In the genomic region with DNA sequence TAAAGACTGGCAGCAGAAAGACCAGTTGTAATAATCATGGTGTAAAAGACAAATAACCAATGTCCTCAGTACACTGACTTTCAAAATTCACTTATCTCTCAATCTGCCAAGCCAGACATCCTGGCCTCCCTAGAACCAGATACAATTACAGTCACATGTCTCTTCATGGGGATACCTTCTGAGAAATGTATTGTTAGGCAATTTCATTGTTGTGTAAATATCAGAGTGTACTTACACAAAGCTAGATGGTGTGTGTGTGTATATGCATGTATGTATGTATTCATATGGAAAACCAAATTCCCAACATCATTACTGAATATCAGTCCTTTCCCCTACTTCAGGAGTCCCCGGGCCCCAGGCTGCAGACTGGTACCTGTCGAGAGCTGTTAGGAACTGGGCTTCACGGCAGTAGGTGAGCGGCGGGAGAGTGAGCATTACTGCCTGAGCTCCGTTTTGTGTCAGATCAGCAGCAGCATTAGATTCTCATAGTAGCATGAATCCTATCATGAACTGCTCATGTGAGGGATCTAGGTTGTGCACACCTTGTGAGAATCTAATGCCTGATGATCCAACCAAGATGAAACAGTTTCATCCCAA, we compare ENCODE assay signal across 25 cellular contexts.
DNase-seq lines count a peak whose midpoint lies in the region; ATAC-seq and TF ChIP-seq lines count a peak whose summit lies in the region.
"Had no signal": no experiment of that assay in that cellular context is flagged by ENCODE, and none has a peak within 500 bp of the region (broad histone marks: within the 10 kb centered on the region; RNA-seq: fewer than 3 reads in every experiment).

No MANE protein-coding gene starts in this region.

- no peak overlapping the region for H3K4me3 Mint-ChIP-seq in nephron progenitor cell
- H3K4me3 Mint-ChIP-seq: activated B cell treated with CpG ODN at 0.5 μM for 24 hours; activated CD8-positive, alpha-beta memory T cell treated with anti-CD3 and anti-CD28 coated beads, Interleukin-2, amount 10 ng/mL, durations not matched to agents 7 days and 5 days; activated naive CD4-positive, alpha-beta T cell treated with anti-CD3 and anti-CD28 coated beads for 36 hours; activated T-cell treated with anti-CD3 and anti-CD28 coated beads, Interleukin-2, amount 50 U/mL, for 72 hours; effector memory CD8-positive, alpha-beta T cell had no signal

- intact Hi-C loops in head of caudate nucleus (cut with DNase I) (loop anchor here (10.0 kb wide), 1 partner anchor 55 kb away; no protein-coding TSS in a partner anchor), right cardiac atrium (cut with DNase I) (no loop called here)

- peaks cover 90% of the 10 kb centered on the region for H3K36me3 Mint-ChIP-seq in nephron progenitor cell (ENCODE audit: low read depth)

- no peak overlapping the region for H3K27ac ChIP-seq in right cardiac atrium (ENCODE audit: low read length)
- H3K27ac ChIP-seq: esophagus muscularis mucosa, foreskin keratinocyte, HL-60, left lung had no signal

- in situ Hi-C loops in HAP-1 (cut with MboI; ENCODE audit: low sequenced_read_pairs), result no loop called here

- peaks cover 3% of the 10 kb centered on the region for H3K27me3 Mint-ChIP-seq in nephron progenitor cell (ENCODE audit: low read depth, poor library complexity)
- H3K27me3 Mint-ChIP-seq: activated B cell treated with CpG ODN at 0.5 μM for 24 hours; activated CD8-positive, alpha-beta memory T cell treated with anti-CD3 and anti-CD28 coated beads, Interleukin-2, amount 10 ng/mL, durations not matched to agents 7 days and 5 days; effector memory CD8-positive, alpha-beta T cell had no signal

- no peak for TF ChIP-seq CTCF in nephron progenitor cell (IDR thresholded peaks at IDR 0.05)

- peak; percentile 80 to 98 for DNase-seq in HAP-1 (ENCODE audit: low spot score in 2 of 2)
- DNase-seq in NCI-H510A treated with DMSO at 0.1 percent for 48 hours (lab: John Stamatoyannopoulos, UW), result peak; percentile 91
- peak; percentile 42 for DNase-seq in dermis blood vessel endothelial cell
- no peak for DNase-seq in nephron progenitor cell
- no peak for DNase-seq in head of caudate nucleus
- DNase-seq in NCI-H1105 treated with DMSO at 0.1 percent for 48 hours (lab: John Stamatoyannopoulos, UW), result no peak
- DNase-seq in right cardiac atrium, result no peak
- DNase-seq: activated B cell treated with CpG ODN at 0.5 μM for 24 hours; activated CD8-positive, alpha-beta memory T cell treated with anti-CD3 and anti-CD28 coated beads, Interleukin-2, amount 10 ng/mL, durations not matched to agents 7 days and 5 days; activated naive CD4-positive, alpha-beta T cell treated with anti-CD3 and anti-CD28 coated beads for 36 hours; activated T-cell treated with anti-CD3 and anti-CD28 coated beads, Interleukin-2, amount 50 U/mL, for 72 hours; amniotic stem cell; C1 segment of cervical spinal cord; effector memory CD8-positive, alpha-beta T cell; foreskin keratinocyte; IMR-90; left lung; NCI-H1417; NCI-H2081; NCI-H446; SK-N-SH; stimulated activated CD4-positive, alpha-beta T cell treated with anti-CD3 and anti-CD28 coated beads, Interleukin-15, amount 100 ng/mL, for 24 hours; stimulated activated naive CD4-positive, alpha-beta T cell had no signal

- WGBS in right cardiac atrium, result 97% methylated on average over 6 of the region's 6 CpGs

- H3K27ac Mint-ChIP-seq in nephron progenitor cell, result peak overlapping the region; percentile 95
- H3K27ac Mint-ChIP-seq: activated B cell treated with CpG ODN at 0.5 μM for 24 hours; activated CD8-positive, alpha-beta memory T cell treated with anti-CD3 and anti-CD28 coated beads, Interleukin-2, amount 10 ng/mL, durations not matched to agents 7 days and 5 days; activated naive CD4-positive, alpha-beta T cell treated with anti-CD3 and anti-CD28 coated beads for 36 hours; activated T-cell treated with anti-CD3 and anti-CD28 coated beads, Interleukin-2, amount 50 U/mL, for 72 hours had no signal

- H3K9me3 ChIP-seq in HAP-1 (no peaks in the 10 kb centered on the region), right cardiac atrium (ENCODE audit: control insufficient read depth, low read length) (no peaks in the 10 kb centered on the region)
- H3K9me3 ChIP-seq: esophagus muscularis mucosa, left lung, SK-N-SH had no signal

- peaks cover 23% of the 10 kb centered on the region for H3K36me3 ChIP-seq in HAP-1 (replicated peaks)

- H3K4me1 Mint-ChIP-seq in nephron progenitor cell, result peaks cover 67% of the 10 kb centered on the region
- H3K4me1 Mint-ChIP-seq: activated CD8-positive, alpha-beta memory T cell treated with anti-CD3 and anti-CD28 coated beads, Interleukin-2, amount 10 ng/mL, durations not matched to agents 7 days and 5 days had no signal

- H3K4me1 ChIP-seq in HAP-1, result peaks cover 21% of the 10 kb centered on the region
- no peaks in the 10 kb centered on the region for H3K4me1 ChIP-seq in right cardiac atrium (ENCODE audit: control insufficient read depth, insufficient read depth, low read length)
- H3K4me1 ChIP-seq: esophagus muscularis mucosa, left lung had no signal

- H3K27me3 ChIP-seq in HAP-1 (ENCODE audit: low read depth) (no peaks in the 10 kb centered on the region), right cardiac atrium (ENCODE audit: control insufficient read depth, insufficient read depth) (no peaks in the 10 kb centered on the region)
- H3K27me3 ChIP-seq: esophagus muscularis mucosa, foreskin keratinocyte, left lung had no signal

- H3K4me3 ChIP-seq in HAP-1 (no peak overlapping the region), right cardiac atrium (ENCODE audit: low read length) (no peak overlapping the region)
- H3K4me3 ChIP-seq: esophagus muscularis mucosa, left lung had no signal

- no peak for ATAC-seq in right cardiac atrium
- ATAC-seq: activated CD8-positive, alpha-beta memory T cell treated with anti-CD3 and anti-CD28 coated beads, Interleukin-2, amount 10 ng/mL, durations not matched to agents 7 days and 5 days; activated T-cell treated with anti-CD3 and anti-CD28 coated beads, Interleukin-2, amount 50 U/mL, for 72 hours; effector memory CD8-positive, alpha-beta T cell; foreskin keratinocyte; left lung had no signal

- peaks cover 32% of the 10 kb centered on the region for H3K9me3 Mint-ChIP-seq in nephron progenitor cell
- H3K9me3 Mint-ChIP-seq: activated B cell treated with CpG ODN at 0.5 μM for 24 hours; activated naive CD4-positive, alpha-beta T cell treated with anti-CD3 and anti-CD28 coated beads for 36 hours; activated T-cell treated with anti-CD3 and anti-CD28 coated beads, Interleukin-2, amount 50 U/mL, for 72 hours; effector memory CD8-positive, alpha-beta T cell had no signal

Comparison
In these comparisons a context has a peak if more than half of its experiments do, and no peak if none do; other contexts are left out.
1. DNase-seq: peak in HAP-1 (2 of 2), NCI-H510A treated with DMSO at 0.1 percent for 48 hours (single experiment) and dermis blood vessel endothelial cell (single experiment); none in nephron progenitor cell (single experiment), head of caudate nucleus (0 of 42), NCI-H1105 treated with DMSO at 0.1 percent for 48 hours (single experiment) and right cardiac atrium (0 of 3).